ENCODE assay signal across 1 cellular context in the genomic region with DNA sequence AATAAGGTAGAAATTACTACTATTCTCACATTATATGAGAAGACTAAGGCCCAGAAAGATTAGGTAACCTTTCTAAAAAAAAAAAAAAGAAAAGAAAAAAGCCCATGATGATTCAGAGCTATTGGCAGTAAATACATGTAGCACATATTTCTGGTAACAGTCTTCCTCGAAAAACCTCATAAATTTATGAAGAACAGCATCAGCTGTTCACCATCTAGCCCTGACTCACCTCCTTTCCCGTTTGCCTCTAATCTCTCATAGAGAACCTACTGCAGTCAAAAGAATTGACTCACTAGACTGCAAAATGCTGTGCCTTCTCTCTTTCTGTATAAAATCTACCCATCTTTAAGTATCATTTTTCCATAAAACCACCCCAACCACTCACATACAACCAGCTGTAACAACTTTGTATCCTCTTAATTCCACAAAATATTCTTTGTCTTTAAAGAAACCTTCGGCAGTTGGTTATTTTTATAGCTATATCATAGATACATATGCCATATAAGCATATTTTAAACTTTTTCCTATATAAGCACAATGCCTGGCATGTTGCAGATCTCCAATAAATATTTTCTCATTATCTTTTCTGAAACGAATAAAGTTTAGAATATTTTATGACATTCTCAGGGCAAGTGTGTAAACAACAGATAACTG.
TF ChIP-seq lines count a peak whose summit lies in the region.

No MANE protein-coding gene starts in this region.

TF ChIP-seq in neural cell, 6 proteins besides CTCF, POLR2A, EP300 and RAD21 (continued from another document):
- no peak for TF ChIP-seq REST (IDR thresholded peaks at IDR 0.05; ENCODE audit: borderline replicate concordance)
